9 cellular contexts compared by ENCODE assay signal in the genomic region with DNA sequence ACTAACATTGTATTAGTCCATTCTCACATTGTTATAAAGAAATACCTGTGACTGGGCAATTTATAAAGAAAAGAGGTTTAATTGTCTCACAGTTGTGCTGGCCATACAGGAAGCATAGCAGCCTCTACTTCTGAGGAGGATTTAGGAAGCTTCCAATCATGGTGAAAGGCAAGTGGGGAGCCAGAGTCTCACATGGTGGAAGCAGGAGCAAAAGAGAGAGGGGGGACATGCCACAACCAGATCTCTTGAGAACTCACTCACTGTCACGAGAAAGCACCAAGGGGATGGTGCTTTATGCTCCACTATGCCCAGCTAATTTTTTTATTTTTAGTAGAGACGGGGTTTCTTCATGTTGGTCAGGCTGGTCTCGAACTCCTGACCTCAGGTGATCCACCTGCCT. TPM values are rescaled to one million over a fixed set of nuclear protein-coding genes. Genes with fewer than 3 reads are reported as not detected.
"Had no signal": no experiment of that assay in that cellular context is flagged by ENCODE, and none has a peak within 500 bp of the region (broad histone marks: within the 10 kb centered on the region; RNA-seq: fewer than 3 reads in every experiment).

No MANE protein-coding gene starts in this region.

- H3K27ac Mint-ChIP-seq: HFFc6 had no signal

- H3K9me3 Mint-ChIP-seq: HFFc6 had no signal

- H3K9me3 ChIP-seq: HAP-1 had no signal

- H3K4me3 ChIP-seq: GM23248, HAP-1, K562 had no signal

- H3K4me1 ChIP-seq: HAP-1 had no signal

- ATAC-seq: HCT116, K562 had no signal

- H3K36me3 ChIP-seq: HAP-1 had no signal

- DNase-seq: GM23248, GOT3, H7, HFFc6, IMR-90, KG1 had no signal

- H3K4me3 Mint-ChIP-seq: HFFc6 had no signal

- H3K27ac ChIP-seq: GM23248 had no signal

RNA-seq across cellular contexts. Expression of gene AGAP2, which starts 31.3 kb away (rescaled TPM):
- total RNA-seq: GM23248 had no signal
